ENCODE assay signal across 29 cellular contexts in genomic region chr4:183599284-183599683, GRCh38. TPM values are rescaled to one million over a fixed set of nuclear protein-coding genes. Genes with fewer than 3 reads are reported as not detected.
DNase-seq lines count a peak whose midpoint lies in the region; ATAC-seq and TF ChIP-seq lines count a peak whose summit lies in the region.
"Had no signal": no experiment of that assay in that cellular context is flagged by ENCODE, and none has a peak within 500 bp of the region (broad histone marks: within the 10 kb centered on the region; RNA-seq: fewer than 3 reads in every experiment).

No MANE protein-coding gene starts in this region.

- H3K36me3 ChIP-seq in neural progenitor cell: no peaks in the 10 kb centered on the region
- H3K36me3 ChIP-seq: SJCRH30, vagina had no signal

- no peaks in the 10 kb centered on the region for H3F3A ChIP-seq in neural progenitor cell (ENCODE audit: low read depth)

- H2AFZ ChIP-seq in neural progenitor cell (replicated peaks): no peak overlapping the region

- H3K27ac ChIP-seq in neural progenitor cell: no peak overlapping the region
- H3K27ac ChIP-seq: HL-60, SJCRH30, testis, vagina had no signal

- no peaks in the 10 kb centered on the region for H3K36me3 Mint-ChIP-seq in neural progenitor cell
- H3K36me3 Mint-ChIP-seq: activated naive CD4-positive, alpha-beta T cell treated with anti-CD3 and anti-CD28 coated beads, Interleukin-2, amount 10 ng/mL, durations not matched to agents 7 days and 5 days; naive thymus-derived CD4-positive, alpha-beta T cell had no signal

- no peaks in the 10 kb centered on the region for H3K79me2 ChIP-seq in neural progenitor cell (ENCODE audit: low read depth)

- ATAC-seq in GM19438 (IDR thresholded peaks at IDR 0.05; ENCODE audit: low read depth, unreplicated experiment) (peak; percentile 7), HG02642 (IDR thresholded peaks at IDR 0.05; ENCODE audit: poor library complexity, unreplicated experiment) (peak; percentile 40), HG03196 (IDR thresholded peaks at IDR 0.05; ENCODE audit: unreplicated experiment) (peak; percentile 39), GM21528 (IDR thresholded peaks at IDR 0.05; ENCODE audit: low FRiP score, unreplicated experiment) (no peak)
- ATAC-seq: naive thymus-derived CD4-positive, alpha-beta T cell; stimulated activated naive CD8-positive, alpha-beta T cell treated with anti-CD3 and anti-CD28 coated beads, Interleukin-15, Interleukin-2, amounts not matched to agents 100 U/mL and 50 U/mL, for 24 hours had no signal

- no peaks in the 10 kb centered on the region for H4K20me1 ChIP-seq in neural progenitor cell (ENCODE audit: low read depth)

- no peak for TF ChIP-seq CTCF in neural progenitor cell (IDR thresholded peaks at IDR 0.05)

- peaks cover 5% of the 10 kb centered on the region for H3K9me3 Mint-ChIP-seq in neural progenitor cell
- H3K9me3 Mint-ChIP-seq: activated naive CD4-positive, alpha-beta T cell treated with anti-CD3 and anti-CD28 coated beads, Interleukin-2, amount 10 ng/mL, durations not matched to agents 7 days and 5 days; activated T-helper 1 cell treated with anti-CD3 and anti-CD28 coated beads, Interleukin-12 subunit alpha, Interleukin-12 subunit beta, Interleukin-2, Interleukin-4 antibody, amounts not matched to agents 30 ng/mL and 10 ng/mL and 1 ng/mL, durations not matched to agents 14 hours and 24 hours and 36 hours; H9; naive thymus-derived CD4-positive, alpha-beta T cell had no signal

- H3K4me2 ChIP-seq in neural progenitor cell: no peak overlapping the region

- no peaks in the 10 kb centered on the region for H3K27me3 ChIP-seq in neural progenitor cell
- H3K27me3 ChIP-seq: SJCRH30, testis, vagina had no signal

- no peaks in the 10 kb centered on the region for H3K27me3 Mint-ChIP-seq in neural progenitor cell (ENCODE audit: insufficient read depth, low read depth)
- H3K27me3 Mint-ChIP-seq: activated naive CD4-positive, alpha-beta T cell treated with anti-CD3 and anti-CD28 coated beads, Interleukin-2, amount 10 ng/mL, durations not matched to agents 7 days and 5 days had no signal

- no peaks in the 10 kb centered on the region for H3K9me3 ChIP-seq in neural progenitor cell (ENCODE audit: low read depth)
- H3K9me3 ChIP-seq: SJCRH30, testis, vagina had no signal

- peaks cover 6% of the 10 kb centered on the region for H3K4me1 Mint-ChIP-seq in neural progenitor cell
- H3K4me1 Mint-ChIP-seq: activated naive CD4-positive, alpha-beta T cell treated with anti-CD3 and anti-CD28 coated beads, Interleukin-2, amount 10 ng/mL, durations not matched to agents 7 days and 5 days had no signal

- no peak overlapping the region for H3K4me3 ChIP-seq in neural progenitor cell
- H3K4me3 ChIP-seq: SJCRH30, testis, vagina had no signal

- H3K9ac ChIP-seq in neural progenitor cell: no peak overlapping the region

- H3K4me3 Mint-ChIP-seq in neural progenitor cell: no peak overlapping the region
- H3K4me3 Mint-ChIP-seq: activated naive CD4-positive, alpha-beta T cell treated with anti-CD3 and anti-CD28 coated beads, Interleukin-2, amount 10 ng/mL, durations not matched to agents 7 days and 5 days; activated T-helper 1 cell treated with anti-CD3 and anti-CD28 coated beads, Interleukin-12 subunit alpha, Interleukin-12 subunit beta, Interleukin-2, Interleukin-4 antibody, amounts not matched to agents 30 ng/mL and 10 ng/mL and 1 ng/mL, durations not matched to agents 14 hours and 24 hours and 36 hours; H9; naive thymus-derived CD4-positive, alpha-beta T cell had no signal

- H3K27ac Mint-ChIP-seq in neural progenitor cell: peak overlapping the region; percentile 6
- H3K27ac Mint-ChIP-seq: activated naive CD4-positive, alpha-beta T cell treated with anti-CD3 and anti-CD28 coated beads, Interleukin-2, amount 10 ng/mL, durations not matched to agents 7 days and 5 days; activated T-helper 1 cell treated with anti-CD3 and anti-CD28 coated beads, Interleukin-12 subunit alpha, Interleukin-12 subunit beta, Interleukin-2, Interleukin-4 antibody, amounts not matched to agents 30 ng/mL and 10 ng/mL and 1 ng/mL, durations not matched to agents 14 hours and 24 hours and 36 hours; H9; naive thymus-derived CD4-positive, alpha-beta T cell had no signal

- no peaks in the 10 kb centered on the region for H3K4me1 ChIP-seq in neural progenitor cell
- H3K4me1 ChIP-seq: SJCRH30, testis, vagina had no signal

- DNase-seq in neural progenitor cell (ENCODE audit: low spot score) (no peak), NCI-H2029 treated with DMSO at 0.1 percent for 48 hours (lab: John Stamatoyannopoulos, UW) (no peak), amniotic stem cell (lab: John Stamatoyannopoulos, UW) (no peak)
- DNase-seq in effector CD4-positive, alpha-beta T cell: no peak
- DNase-seq: activated CD4-positive, alpha-beta T cell treated with anti-CD3 and anti-CD28 coated beads, Interleukin-2, amount 50 U/mL, for 48 hours; activated CD4-positive, CD25-positive, alpha-beta regulatory T cell; activated naive CD4-positive, alpha-beta T cell treated with anti-CD3 and anti-CD28 coated beads, Interleukin-2, amount 10 ng/mL, durations not matched to agents 7 days and 5 days; C1 segment of cervical spinal cord; COR-L47; effector memory CD4-positive, alpha-beta T cell; H9; head of caudate nucleus; Karpas-422; kidney; naive thymus-derived CD4-positive, alpha-beta T cell; NCI-H146; NCI-H446 treated with DMSO at 0.1 percent for 48 hours; NCI-H82; occipital lobe; SJCRH30; stimulated activated naive CD8-positive, alpha-beta T cell treated with anti-CD3 and anti-CD28 coated beads, Interleukin-15, Interleukin-2, amounts not matched to agents 100 U/mL and 50 U/mL, for 24 hours; testis had no signal

RNA-seq across cellular contexts. Expression of gene RWDD4, which starts 59.7 kb away (rescaled TPM):
- 28.4 and 47.1 TPM in 2 replicates for total RNA-seq in neural progenitor cell (ENCODE audit: low replicate concordance)

RNA-seq across cellular contexts. Expression of gene TRAPPC11, which starts 59.8 kb away (rescaled TPM):
- total RNA-seq in neural progenitor cell (ENCODE audit: low replicate concordance): 61.2 and 110 TPM in 2 replicates
